Comparison of ENCODE assay signal across 18 cellular contexts in the genomic region with DNA sequence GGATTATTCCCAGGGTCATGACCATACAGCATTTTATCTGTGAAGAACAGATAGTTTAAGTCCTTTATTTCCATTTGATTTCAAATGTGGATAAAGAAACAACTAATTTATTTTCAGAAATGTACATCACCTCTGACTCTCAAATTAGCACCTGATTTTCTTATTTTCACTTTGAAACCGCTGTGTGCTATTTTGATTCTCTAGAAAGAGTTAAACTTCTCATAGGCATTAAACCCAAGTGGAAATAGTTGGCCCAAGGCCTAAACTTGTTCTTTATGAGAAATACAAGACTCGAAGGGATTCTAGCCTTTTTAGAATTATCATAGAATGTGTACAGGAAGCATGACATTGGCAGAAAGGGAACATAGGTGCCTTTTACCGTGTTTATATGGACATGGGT.
"Had no signal": no experiment of that assay in that cellular context is flagged by ENCODE, and none has a peak within 500 bp of the region (broad histone marks: within the 10 kb centered on the region; RNA-seq: fewer than 3 reads in every experiment).

No MANE protein-coding gene starts in this region.

- DNase-seq: activated CD4-positive, alpha-beta T cell treated with anti-CD3 and anti-CD28 coated beads for 1 hour; activated CD4-positive, alpha-beta T cell treated with anti-CD3 and anti-CD28 coated beads, Interleukin-2, amount 50 U/mL, for 4 hours; activated naive CD4-positive, alpha-beta T cell treated with anti-CD3 and anti-CD28 coated beads for 36 hours; body of pancreas; caudate nucleus; effector memory CD8-positive, alpha-beta T cell; immature natural killer cell; left ventricle myocardium superior; nephron progenitor cell; nucleus accumbens; retina; stimulated activated CD4-positive, alpha-beta T cell treated with anti-CD3 and anti-CD28 coated beads, Interleukin-12 subunit alpha, Interleukin-12 subunit beta, amount 100 ng/mL, for 4 hours; stimulated activated CD4-positive, alpha-beta T cell treated with anti-CD3 and anti-CD28 coated beads, Interleukin-1b, Interleukin-23, amount 100 ng/mL, for 48 hours; stimulated activated naive CD8-positive, alpha-beta T cell treated with anti-CD3 and anti-CD28 coated beads, Interleukin-15, Interleukin-2, amounts not matched to agents 100 U/mL and 50 U/mL, for 24 hours; substantia nigra; uterus; WERI-Rb-1 had no signal

- H3K4me1 ChIP-seq: body of pancreas, tibial nerve, uterus had no signal

- H3K36me3 ChIP-seq: tibial nerve, uterus, WERI-Rb-1 had no signal

- H3K4me3 Mint-ChIP-seq: activated naive CD4-positive, alpha-beta T cell treated with anti-CD3 and anti-CD28 coated beads for 36 hours; effector memory CD8-positive, alpha-beta T cell; immature natural killer cell; nephron progenitor cell had no signal

- H3K36me3 Mint-ChIP-seq: immature natural killer cell had no signal

- H3K27ac Mint-ChIP-seq: activated naive CD4-positive, alpha-beta T cell treated with anti-CD3 and anti-CD28 coated beads for 36 hours; effector memory CD8-positive, alpha-beta T cell; immature natural killer cell; nephron progenitor cell had no signal

- H3K4me1 Mint-ChIP-seq: immature natural killer cell had no signal

- H3K9me3 ChIP-seq: body of pancreas, tibial nerve, uterus had no signal

- H3K27ac ChIP-seq: body of pancreas, tibial nerve, uterus, WERI-Rb-1 had no signal

- H3K4me3 ChIP-seq: body of pancreas, tibial nerve, uterus had no signal

- H3K27me3 ChIP-seq: body of pancreas, tibial nerve, uterus had no signal

- H3K9me3 Mint-ChIP-seq: activated naive CD4-positive, alpha-beta T cell treated with anti-CD3 and anti-CD28 coated beads for 36 hours; effector memory CD8-positive, alpha-beta T cell; immature natural killer cell had no signal

- ATAC-seq: body of pancreas; effector memory CD8-positive, alpha-beta T cell; left ventricle myocardium superior; stimulated activated naive CD8-positive, alpha-beta T cell treated with anti-CD3 and anti-CD28 coated beads, Interleukin-15, Interleukin-2, amounts not matched to agents 100 U/mL and 50 U/mL, for 24 hours had no signal
